17 cellular contexts compared by ENCODE assay signal in the genomic region with DNA sequence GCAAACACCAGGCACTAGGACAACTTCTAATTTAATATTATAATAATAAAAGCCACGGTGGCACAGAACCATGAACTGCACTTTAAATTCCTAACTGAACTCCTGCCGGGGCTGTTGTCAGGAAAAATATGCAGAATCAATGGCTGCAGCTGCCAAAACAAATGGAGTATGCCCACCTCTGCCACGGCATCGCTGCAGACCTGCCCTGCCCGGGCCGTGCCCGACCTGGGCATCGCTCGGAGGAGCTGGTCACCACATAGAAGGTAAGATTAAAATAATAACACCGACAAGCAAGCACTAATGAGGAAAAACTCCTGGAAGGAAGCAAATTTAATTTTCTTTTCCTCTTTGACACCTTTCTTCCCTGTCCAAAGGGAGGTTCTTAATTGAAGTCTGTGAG.
"Had no signal": no experiment of that assay in that cellular context is flagged by ENCODE, and none has a peak within 500 bp of the region (broad histone marks: within the 10 kb centered on the region; RNA-seq: fewer than 3 reads in every experiment).

No MANE protein-coding gene starts in this region.

- H3K4me3 Mint-ChIP-seq: activated CD8-positive, alpha-beta memory T cell treated with anti-CD3 and anti-CD28 coated beads, Interleukin-2, amount 10 ng/mL, durations not matched to agents 7 days and 5 days; activated naive CD8-positive, alpha-beta T cell; activated T-cell treated with anti-CD3 and anti-CD28 coated beads, Interleukin-2, amount 50 U/mL, for 24 hours; immature natural killer cell; memory B cell; natural killer cell treated with Interleukin-12 subunit alpha and Interleukin-12 subunit beta and Interleukin-15 and Interleukin-18, amount 100 ng/mL, for 72 hours had no signal

- H3K27me3 ChIP-seq: sigmoid colon, upper lobe of right lung had no signal

- H3K4me1 Mint-ChIP-seq: activated CD8-positive, alpha-beta memory T cell treated with anti-CD3 and anti-CD28 coated beads, Interleukin-2, amount 10 ng/mL, durations not matched to agents 7 days and 5 days; memory B cell had no signal

- H3K4me3 ChIP-seq: sigmoid colon, upper lobe of right lung had no signal

- H3K27me3 Mint-ChIP-seq: activated CD8-positive, alpha-beta memory T cell treated with anti-CD3 and anti-CD28 coated beads, Interleukin-2, amount 10 ng/mL, durations not matched to agents 7 days and 5 days; activated naive CD8-positive, alpha-beta T cell; activated T-cell treated with anti-CD3 and anti-CD28 coated beads, Interleukin-2, amount 50 U/mL, for 24 hours; memory B cell; natural killer cell treated with Interleukin-12 subunit alpha and Interleukin-12 subunit beta and Interleukin-15 and Interleukin-18, amount 100 ng/mL, for 72 hours had no signal

- H3K27ac ChIP-seq: sigmoid colon, upper lobe of right lung had no signal

- H3K27ac Mint-ChIP-seq: activated CD8-positive, alpha-beta memory T cell treated with anti-CD3 and anti-CD28 coated beads, Interleukin-2, amount 10 ng/mL, durations not matched to agents 7 days and 5 days; activated naive CD8-positive, alpha-beta T cell; memory B cell; natural killer cell treated with Interleukin-12 subunit alpha and Interleukin-12 subunit beta and Interleukin-15 and Interleukin-18, amount 100 ng/mL, for 72 hours had no signal

- DNase-seq: activated CD4-positive, alpha-beta T cell treated with anti-CD3 and anti-CD28 coated beads, Interleukin-2, amount 50 U/mL, for 4 hours; activated CD8-positive, alpha-beta memory T cell treated with anti-CD3 and anti-CD28 coated beads, Interleukin-2, amount 10 ng/mL, durations not matched to agents 7 days and 5 days; activated effector memory CD4-positive, alpha-beta T cell treated with anti-CD3 and anti-CD28 coated beads, Interleukin-2, amount 50 U/mL, for 16 hours; activated T-cell treated with anti-CD3 and anti-CD28 coated beads, Interleukin-2, amount 50 U/mL, for 24 hours; anterior cingulate cortex; immature natural killer cell; occipital lobe; sigmoid colon; stimulated activated CD4-positive, alpha-beta T cell treated with anti-CD3 and anti-CD28 coated beads, Interleukin-2, amount 100 ng/mL, for 24 hours; stimulated activated naive CD4-positive, alpha-beta T cell; substantia nigra; upper lobe of right lung had no signal

- ATAC-seq: activated CD4-positive, CD25-positive, alpha-beta regulatory T cell treated with anti-CD3 and anti-CD28 coated beads, Interleukin-2, amount 50 U/mL, for 24 hours; activated CD8-positive, alpha-beta memory T cell treated with anti-CD3 and anti-CD28 coated beads, Interleukin-2, amount 10 ng/mL, durations not matched to agents 7 days and 5 days; esophagus mucosa; natural killer cell treated with Interleukin-12 subunit alpha and Interleukin-12 subunit beta and Interleukin-15 and Interleukin-18, amount 100 ng/mL, for 72 hours; upper lobe of right lung had no signal

- H3K36me3 ChIP-seq: sigmoid colon had no signal

- H3K9me3 Mint-ChIP-seq: activated T-cell treated with anti-CD3 and anti-CD28 coated beads, Interleukin-2, amount 50 U/mL, for 24 hours; immature natural killer cell; memory B cell; natural killer cell treated with Interleukin-12 subunit alpha and Interleukin-12 subunit beta and Interleukin-15 and Interleukin-18, amount 100 ng/mL, for 72 hours had no signal

- H3K36me3 Mint-ChIP-seq: activated CD8-positive, alpha-beta memory T cell treated with anti-CD3 and anti-CD28 coated beads, Interleukin-2, amount 10 ng/mL, durations not matched to agents 7 days and 5 days; natural killer cell treated with Interleukin-12 subunit alpha and Interleukin-12 subunit beta and Interleukin-15 and Interleukin-18, amount 100 ng/mL, for 72 hours had no signal

- H3K4me1 ChIP-seq: upper lobe of right lung had no signal
